Comparison of ENCODE assay signal across 31 cellular contexts in the genomic region with DNA sequence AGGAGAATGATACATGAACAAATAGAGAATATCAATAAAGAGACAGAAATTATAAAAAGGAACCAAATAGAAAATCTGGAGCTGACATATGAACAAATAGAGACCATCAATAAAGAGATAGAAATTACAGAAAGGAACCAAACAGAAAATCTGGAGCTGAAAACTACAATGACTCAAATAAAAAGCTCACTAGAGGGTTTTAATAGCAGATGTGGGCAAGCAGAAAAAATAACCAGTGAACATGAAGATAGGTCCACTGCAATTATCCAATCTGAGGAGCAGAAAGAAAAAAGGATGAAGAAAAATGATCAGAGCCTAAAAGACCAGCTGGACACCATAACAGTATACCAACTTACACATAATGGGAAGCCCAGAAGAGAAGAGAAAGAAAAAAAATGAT.
"Had no signal": no experiment of that assay in that cellular context is flagged by ENCODE, and none has a peak within 500 bp of the region (broad histone marks: within the 10 kb centered on the region; RNA-seq: fewer than 3 reads in every experiment).

No MANE protein-coding gene starts in this region.

- H3K9me3 ChIP-seq: colonic mucosa had no signal

- H3K36me3 ChIP-seq: ascending aorta, breast epithelium, cardiac muscle cell, colonic mucosa, esophagus squamous epithelium, WERI-Rb-1 had no signal

- H3K4me3 Mint-ChIP-seq: activated B cell treated with CpG ODN at 0.5 μM for 24 hours; activated CD8-positive, alpha-beta T cell treated with anti-CD3 and anti-CD28 coated beads, Interleukin-2, amount 10 ng/mL, durations not matched to agents 7 days and 5 days; activated naive CD4-positive, alpha-beta T cell treated with anti-CD3 and anti-CD28 coated beads, Interleukin-2, amount 10 ng/mL, durations not matched to agents 7 days and 5 days; activated naive CD8-positive, alpha-beta T cell treated with anti-CD3 and anti-CD28 coated beads, Interleukin-2, amount 10 ng/mL, durations not matched to agents 7 days and 5 days; activated T-cell treated with anti-CD3 and anti-CD28 coated beads, Interleukin-2, amount 50 U/mL, for 24 hours; activated T-cell treated with anti-CD3 and anti-CD28 coated beads, Interleukin-2, amount 50 U/mL, for 72 hours; brain; T-helper 17 cell; T-helper 2 cell treated with Interferon-gamma antibody and Interleukin-4, amounts not matched to agents 5 μg/mL and 100 μg/mL, for 36 hours had no signal

- H3K27ac ChIP-seq: ascending aorta, breast epithelium, cardiac muscle cell, colonic mucosa, epithelial cell of prostate, esophagus squamous epithelium, WERI-Rb-1 had no signal

- H3K27me3 ChIP-seq: ascending aorta, breast epithelium, cardiac muscle cell, colonic mucosa, esophagus squamous epithelium had no signal

- DNase-seq: activated B cell treated with CpG ODN at 0.5 μM for 24 hours; activated CD4-positive, alpha-beta T cell treated with anti-CD3 and anti-CD28 coated beads for 48 hours; activated CD4-positive, alpha-beta T cell treated with anti-CD3 and anti-CD28 coated beads, Interleukin-2, amount 50 U/mL, for 1 hour; activated CD4-positive, alpha-beta T cell treated with anti-CD3 and anti-CD28 coated beads, Interleukin-2, amount 50 U/mL, for 48 hours; activated CD8-positive, alpha-beta memory T cell treated with anti-CD3 and anti-CD28 coated beads, Interleukin-2, amount 50 U/mL, for 48 hours; activated CD8-positive, alpha-beta T cell treated with anti-CD3 and anti-CD28 coated beads, Interleukin-2, amount 10 ng/mL, durations not matched to agents 7 days and 5 days; activated gamma-delta T cell; activated naive CD4-positive, alpha-beta T cell; activated naive CD4-positive, alpha-beta T cell treated with anti-CD3 and anti-CD28 coated beads, Interleukin-2, amount 10 ng/mL, durations not matched to agents 7 days and 5 days; activated naive CD8-positive, alpha-beta T cell treated with anti-CD3 and anti-CD28 coated beads, Interleukin-2, amount 10 ng/mL, durations not matched to agents 7 days and 5 days; activated T-cell treated with anti-CD3 and anti-CD28 coated beads for 4 hours; activated T-cell treated with anti-CD3 and anti-CD28 coated beads, Interleukin-2, amount 50 U/mL, for 24 hours; activated T-cell treated with anti-CD3 and anti-CD28 coated beads, Interleukin-2, amount 50 U/mL, for 72 hours; central memory CD4-positive, alpha-beta T cell; cerebellar nuclear complex; colonic mucosa; effector CD8-positive, alpha-beta T cell; esophagus squamous epithelium; foreskin melanocyte; head of caudate nucleus; T-helper 17 cell; T1000; WERI-Rb-1 had no signal

- H3K4me3 ChIP-seq: ascending aorta, breast epithelium, cardiac muscle cell, colonic mucosa, esophagus squamous epithelium had no signal

- H3K27ac Mint-ChIP-seq: activated B cell treated with CpG ODN at 0.5 μM for 24 hours; activated CD8-positive, alpha-beta T cell treated with anti-CD3 and anti-CD28 coated beads, Interleukin-2, amount 10 ng/mL, durations not matched to agents 7 days and 5 days; activated naive CD4-positive, alpha-beta T cell treated with anti-CD3 and anti-CD28 coated beads, Interleukin-2, amount 10 ng/mL, durations not matched to agents 7 days and 5 days; activated naive CD4-positive, alpha-beta T cell treated with anti-CD3 and anti-CD28 coated beads, Interleukin-2, amount 50 U/mL, for 72 hours; activated naive CD8-positive, alpha-beta T cell treated with anti-CD3 and anti-CD28 coated beads, Interleukin-2, amount 10 ng/mL, durations not matched to agents 7 days and 5 days; activated T-cell treated with anti-CD3 and anti-CD28 coated beads, Interleukin-2, amount 50 U/mL, for 24 hours; activated T-cell treated with anti-CD3 and anti-CD28 coated beads, Interleukin-2, amount 50 U/mL, for 72 hours; brain; T-helper 17 cell; T-helper 2 cell treated with Interferon-gamma antibody and Interleukin-4, amounts not matched to agents 5 μg/mL and 100 μg/mL, for 36 hours had no signal

- H3K4me1 ChIP-seq: ascending aorta, breast epithelium, colonic mucosa, esophagus squamous epithelium had no signal

- ATAC-seq: activated CD4-positive, CD25-positive, alpha-beta regulatory T cell treated with anti-CD3 and anti-CD28 coated beads, Interleukin-2, amount 50 U/mL, for 24 hours; activated CD8-positive, alpha-beta T cell treated with anti-CD3 and anti-CD28 coated beads, Interleukin-2, amount 10 ng/mL, durations not matched to agents 7 days and 5 days; activated naive CD4-positive, alpha-beta T cell treated with anti-CD3 and anti-CD28 coated beads, Interleukin-2, amount 50 U/mL, for 72 hours; activated T-cell treated with anti-CD3 and anti-CD28 coated beads, Interleukin-2, amount 50 U/mL, for 72 hours; T-helper 17 cell had no signal

- H3K27me3 Mint-ChIP-seq: activated B cell treated with CpG ODN at 0.5 μM for 24 hours; activated naive CD4-positive, alpha-beta T cell treated with anti-CD3 and anti-CD28 coated beads, Interleukin-2, amount 10 ng/mL, durations not matched to agents 7 days and 5 days; activated naive CD8-positive, alpha-beta T cell treated with anti-CD3 and anti-CD28 coated beads, Interleukin-2, amount 10 ng/mL, durations not matched to agents 7 days and 5 days; activated T-cell treated with anti-CD3 and anti-CD28 coated beads, Interleukin-2, amount 50 U/mL, for 24 hours; brain; T-helper 17 cell had no signal

- H3K4me1 Mint-ChIP-seq: activated naive CD4-positive, alpha-beta T cell treated with anti-CD3 and anti-CD28 coated beads, Interleukin-2, amount 10 ng/mL, durations not matched to agents 7 days and 5 days; activated naive CD8-positive, alpha-beta T cell treated with anti-CD3 and anti-CD28 coated beads, Interleukin-2, amount 10 ng/mL, durations not matched to agents 7 days and 5 days; brain; T-helper 17 cell had no signal
